ENCODE assay signal across 31 cellular contexts in the genomic region with DNA sequence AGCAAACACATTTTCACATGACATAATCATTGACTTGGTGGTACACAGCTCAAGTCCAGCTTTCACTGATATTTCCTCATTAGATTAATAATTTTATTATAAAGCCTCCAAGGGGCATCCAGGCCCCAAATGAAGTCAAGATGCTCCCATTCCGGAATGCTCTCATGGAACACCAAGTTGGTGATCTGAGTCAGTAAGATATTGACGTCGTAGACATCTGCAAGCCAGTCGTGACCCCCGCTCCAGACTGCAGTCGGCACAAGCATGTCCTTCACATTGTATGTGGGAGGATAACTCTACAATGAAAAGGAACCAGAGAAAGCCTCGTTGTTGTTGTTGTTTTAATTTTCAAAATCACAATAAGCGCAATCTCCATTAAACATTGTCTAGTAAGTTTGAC. TPM values are rescaled to one million over a fixed set of nuclear protein-coding genes. Genes with fewer than 3 reads are reported as not detected.
"Had no signal": no experiment of that assay in that cellular context is flagged by ENCODE, and none has a peak within 500 bp of the region (broad histone marks: within the 10 kb centered on the region; RNA-seq: fewer than 3 reads in every experiment).

No MANE protein-coding gene starts in this region.

- ATAC-seq: activated CD8-positive, alpha-beta T cell treated with anti-CD3 and anti-CD28 coated beads for 36 hours; activated T-cell treated with anti-CD3 and anti-CD28 coated beads, Interleukin-2, amount 50 U/mL, for 72 hours; activated T-helper 17 cell treated with anti-CD3 and anti-CD28 coated beads, Interleukin-2, amount 50 U/mL, for 72 hours; K562 had no signal

- H3K27ac ChIP-seq: ascending aorta, cardiac muscle cell, SJCRH30, SK-N-MC, WERI-Rb-1 had no signal

- H3K4me3 ChIP-seq: ascending aorta, cardiac muscle cell, K562, SJCRH30, SK-N-MC had no signal

- DNase-seq: activated CD4-positive, alpha-beta T cell treated with anti-CD3 and anti-CD28 coated beads for 1 hour; activated CD4-positive, alpha-beta T cell treated with anti-CD3 and anti-CD28 coated beads for 48 hours; activated CD4-positive, CD25-positive, alpha-beta regulatory T cell; activated CD8-positive, alpha-beta T cell treated with anti-CD3 and anti-CD28 coated beads for 36 hours; activated effector memory CD4-positive, alpha-beta T cell treated with anti-CD3 and anti-CD28 coated beads, Interleukin-2, amount 50 U/mL, for 16 hours; activated naive CD4-positive, alpha-beta T cell; activated naive CD4-positive, alpha-beta T cell treated with anti-CD3 and anti-CD28 coated beads, Interleukin-2, amount 50 U/mL, for 16 hours; activated naive CD8-positive, alpha-beta T cell treated with anti-CD3 and anti-CD28 coated beads for 36 hours; activated T-cell treated with anti-CD3 and anti-CD28 coated beads, Interleukin-2, amount 50 U/mL, for 1 hour; activated T-cell treated with anti-CD3 and anti-CD28 coated beads, Interleukin-2, amount 50 U/mL, for 72 hours; amniotic stem cell; NCI-H1092 treated with DMSO at 0.1 percent for 48 hours; NCI-H1417; NCI-H146; NCI-H187; NCI-H2029 treated with DMSO at 0.1 percent for 48 hours; NCI-H2107; NCI-H2171; NCI-H510A; NCI-H526; NCI-H748 treated with DMSO at 0.1 percent for 48 hours; OCI-M1; SHP77; SJCRH30; T1000; WERI-Rb-1 had no signal

- FAIRE-seq: K562 had no signal

RNA-seq across cellular contexts. Expression of a gene that starts 7.6 kb away (rescaled TPM):
- polyA plus RNA-seq: cardiac muscle cell, K562 had no signal
